ENCODE assay signal across 7 cellular contexts in genomic region chr15:28831897-28832587, GRCh38. TPM values are rescaled to one million over a fixed set of nuclear protein-coding genes. Genes with fewer than 3 reads are reported as not detected.
DNase-seq lines count a peak whose midpoint lies in the region; ATAC-seq and TF ChIP-seq lines count a peak whose summit lies in the region.
"Not testable (repeated sequence)": the region's sequence is repeated elsewhere in the genome, so short reads cannot be mapped to it uniquely, and the experiment has no call there.

No MANE protein-coding gene starts in this region.

- not testable (repeated sequence) for H3K27ac ChIP-seq in HEK293 (ENCODE audit: extremely low read depth, low read depth, low read length)

- not testable (repeated sequence) for H3K36me3 ChIP-seq in HEK293 (ENCODE audit: control insufficient read depth in 2 of 2, insufficient read depth in 1 of 2, low read length in 2 of 2); mucosa of descending colon (ENCODE audit: low read depth)

- CTCF ChIA-PET in HEK293 (lab: Yijun Ruan, JAX) = not testable (repeated sequence)

- not testable (repeated sequence) for H3K4me3 ChIP-seq in HEK293 (ENCODE audit: low read depth, low read length); mucosa of descending colon
- peak overlapping the region; percentile 39 for H3K4me3 ChIP-seq in astrocyte of the spinal cord (ENCODE audit: low read depth, low read length)

- intact Hi-C loops in mucosa of descending colon (cut with DNase I, micrococcal nuclease) = not testable (repeated sequence)

- POLR2A ChIA-PET in HEK293 (lab: Yijun Ruan, JAX) = not testable (repeated sequence)

- DNase-seq in NCI-H748 (lab: John Stamatoyannopoulos, UW; ENCODE audit: unreplicated experiment) = peak; percentile 92
- DNase-seq in activated CD4-positive, alpha-beta T cell treated with anti-CD3 and anti-CD28 coated beads, Interleukin-2, amount 50 U/mL, for 24 hours (ENCODE audit: low read depth in 1 of 2, low spot score in 1 of 2) = peak; percentile 30 to 58
- DNase-seq in astrocyte of the spinal cord (ENCODE audit: low read depth, low spot score) = peak; percentile 70
- peak; percentile 85 for DNase-seq in globus pallidus (ENCODE audit: low spot score)
- peak in 2 of 3 donors; percentile 7 to 39 for DNase-seq in mucosa of descending colon
- DNase-seq in stimulated activated CD4-positive, alpha-beta T cell treated with anti-CD3 and anti-CD28 coated beads, Interleukin-2, amount 100 ng/mL, for 24 hours = peak; percentile 67 to 75

- peak; percentile 42 for ATAC-seq in mucosa of descending colon

- H3K4me1 ChIP-seq in HEK293 (ENCODE audit: control insufficient read depth, insufficient read depth, low read length); mucosa of descending colon (ENCODE audit: low read depth): not testable (repeated sequence)

- in situ Hi-C loops in astrocyte of the spinal cord (cut with HindIII; ENCODE audit: low sequenced_read_pairs) = not testable (repeated sequence)

- TF ChIP-seq CTCF in HEK293 (tag by site-specific recombination; IDR thresholded peaks at IDR 0.05); astrocyte of the spinal cord (IDR thresholded peaks at IDR 0.05; ENCODE audit: low read depth, low read length); mucosa of descending colon (IDR thresholded peaks at IDR 0.05): not testable (repeated sequence)

- H3K9me3 ChIP-seq in HEK293 (ENCODE audit: control insufficient read depth, insufficient read depth, low read depth, low read length); mucosa of descending colon: not testable (repeated sequence)

TF ChIP-seq in HEK293, 187 proteins besides CTCF, POLR2A, EP300 and RAD21 (continues in another document):
- TF ChIP-seq SP7 (tag by site-specific recombination; IDR thresholded peaks at IDR 0.05) (peak; percentile 22; the same call in 1 of the 2 replicates), IKZF3 (tag by site-specific recombination; IDR thresholded peaks at IDR 0.05) (peak; percentile 84), SP2 (tag by site-specific recombination; IDR thresholded peaks at IDR 0.05) (peak; percentile 85), ZNF341 (tag by site-specific recombination; IDR thresholded peaks at IDR 0.05; ENCODE audit: low read depth) (0 out of 2 replicates have a peak, but pooled peaks have one; percentile 13), ZBTB6 (tag by site-specific recombination; IDR thresholded peaks at IDR 0.05) (peak; percentile 70; the same call in 1 of the 2 replicates), GLIS1 (tag by site-specific recombination; IDR thresholded peaks at IDR 0.05) (peak; percentile 61), ZNF629 (tag by site-specific recombination; IDR thresholded peaks at IDR 0.05) (0 out of 2 replicates have a peak, but pooled peaks have one; percentile 20), ZBTB20 (tag by site-specific recombination; IDR thresholded peaks at IDR 0.05) (peak; percentile 52; the same call in 1 of the 2 replicates), ZBTB11 (tag by site-specific recombination; conservative IDR thresholded peaks at IDR 0.05; ENCODE audit: low read depth) (peak; percentile 58), ZFHX2 (tag by site-specific recombination; conservative IDR thresholded peaks at IDR 0.05) (0 out of 2 replicates have a peak, but pooled peaks have one; percentile 22), EGR2 (tag by site-specific recombination; IDR thresholded peaks at IDR 0.05; ENCODE audit: low read depth) (peak; percentile 36; the same call in 1 of the 2 replicates), ZBTB8A (tag by site-specific recombination; IDR thresholded peaks at IDR 0.05) (peak; percentile 37; the same call in 1 of the 2 replicates)
- TF ChIP-seq, protein P1, sequence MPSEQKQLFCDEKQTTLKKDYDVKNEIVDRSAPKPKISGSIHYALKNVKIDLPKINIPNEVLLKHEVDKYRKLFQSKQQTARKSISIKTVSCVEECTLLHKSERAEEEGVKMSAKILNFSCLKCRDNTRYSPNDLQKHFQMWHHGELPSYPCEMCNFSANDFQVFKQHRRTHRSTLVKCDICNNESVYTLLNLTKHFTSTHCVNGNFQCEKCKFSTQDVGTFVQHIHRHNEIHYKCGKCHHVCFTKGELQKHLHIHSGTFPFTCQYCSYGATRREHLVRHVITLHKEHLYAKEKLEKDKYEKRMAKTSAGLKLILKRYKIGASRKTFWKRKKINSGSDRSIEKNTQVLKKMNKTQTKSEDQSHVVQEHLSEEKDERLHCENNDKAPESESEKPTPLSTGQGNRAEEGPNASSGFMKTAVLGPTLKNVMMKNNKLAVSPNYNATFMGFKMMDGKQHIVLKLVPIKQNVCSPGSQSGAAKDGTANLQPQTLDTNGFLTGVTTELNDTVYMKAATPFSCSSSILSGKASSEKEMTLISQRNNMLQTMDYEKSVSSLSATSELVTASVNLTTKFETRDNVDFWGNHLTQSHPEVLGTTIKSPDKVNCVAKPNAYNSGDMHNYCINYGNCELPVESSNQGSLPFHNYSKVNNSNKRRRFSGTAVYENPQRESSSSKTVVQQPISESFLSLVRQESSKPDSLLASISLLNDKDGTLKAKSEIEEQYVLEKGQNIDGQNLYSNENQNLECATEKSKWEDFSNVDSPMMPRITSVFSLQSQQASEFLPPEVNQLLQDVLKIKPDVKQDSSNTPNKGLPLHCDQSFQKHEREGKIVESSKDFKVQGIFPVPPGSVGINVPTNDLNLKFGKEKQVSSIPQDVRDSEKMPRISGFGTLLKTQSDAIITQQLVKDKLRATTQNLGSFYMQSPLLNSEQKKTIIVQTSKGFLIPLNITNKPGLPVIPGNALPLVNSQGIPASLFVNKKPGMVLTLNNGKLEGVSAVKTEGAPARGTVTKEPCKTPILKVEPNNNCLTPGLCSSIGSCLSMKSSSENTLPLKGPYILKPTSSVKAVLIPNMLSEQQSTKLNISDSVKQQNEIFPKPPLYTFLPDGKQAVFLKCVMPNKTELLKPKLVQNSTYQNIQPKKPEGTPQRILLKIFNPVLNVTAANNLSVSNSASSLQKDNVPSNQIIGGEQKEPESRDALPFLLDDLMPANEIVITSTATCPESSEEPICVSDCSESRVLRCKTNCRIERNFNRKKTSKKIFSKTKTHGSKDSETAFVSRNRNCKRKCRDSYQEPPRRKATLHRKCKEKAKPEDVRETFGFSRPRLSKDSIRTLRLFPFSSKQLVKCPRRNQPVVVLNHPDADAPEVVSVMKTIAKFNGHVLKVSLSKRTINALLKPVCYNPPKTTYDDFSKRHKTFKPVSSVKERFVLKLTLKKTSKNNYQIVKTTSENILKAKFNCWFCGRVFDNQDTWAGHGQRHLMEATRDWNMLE (tag by site-specific recombination; conservative IDR thresholded peaks at IDR 0.05; ENCODE audit: low read depth) = 0 out of 2 replicates have a peak, but pooled peaks have one; percentile 34
- TF ChIP-seq, protein P2, sequence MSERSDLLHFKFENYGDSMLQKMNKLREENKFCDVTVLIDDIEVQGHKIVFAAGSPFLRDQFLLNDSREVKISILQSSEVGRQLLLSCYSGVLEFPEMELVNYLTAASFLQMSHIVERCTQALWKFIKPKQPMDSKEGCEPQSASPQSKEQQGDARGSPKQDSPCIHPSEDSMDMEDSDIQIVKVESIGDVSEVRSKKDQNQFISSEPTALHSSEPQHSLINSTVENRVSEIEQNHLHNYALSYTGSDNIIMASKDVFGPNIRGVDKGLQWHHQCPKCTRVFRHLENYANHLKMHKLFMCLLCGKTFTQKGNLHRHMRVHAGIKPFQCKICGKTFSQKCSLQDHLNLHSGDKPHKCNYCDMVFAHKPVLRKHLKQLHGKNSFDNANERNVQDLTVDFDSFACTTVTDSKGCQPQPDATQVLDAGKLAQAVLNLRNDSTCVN (tag by site-specific recombination; optimal IDR thresholded peaks at IDR 0.05) = peak; percentile 34

RNA-seq across cellular contexts. Expression of gene GOLGA6L7, which starts 16.4 kb away (rescaled TPM):
- not detected for total RNA-seq in mucosa of descending colon

RNA-seq across cellular contexts. Expression of gene APBA2, which starts 53.7 kb away (rescaled TPM):
- 1 to 10 TPM in 2 of 3 donors, under 1 TPM in 1; 0.69 to 2.0 (median 1.2) TPM for total RNA-seq in mucosa of descending colon

Comparison
In these comparisons a context has a peak if more than half of its experiments do, and no peak if none do; other contexts are left out.
1. DNase-seq: peak in every context shown above with its lines; median percentile 92 in NCI-H748; 85 in globus pallidus; 71 in stimulated activated CD4-positive, alpha-beta T cell treated with anti-CD3 and anti-CD28 coated beads, Interleukin-2, amount 100 ng/mL, for 24 hours; 70 in astrocyte of the spinal cord; 44 in activated CD4-positive, alpha-beta T cell treated with anti-CD3 and anti-CD28 coated beads, Interleukin-2, amount 50 U/mL, for 24 hours; 23 in mucosa of descending colon.